In the genomic region with DNA sequence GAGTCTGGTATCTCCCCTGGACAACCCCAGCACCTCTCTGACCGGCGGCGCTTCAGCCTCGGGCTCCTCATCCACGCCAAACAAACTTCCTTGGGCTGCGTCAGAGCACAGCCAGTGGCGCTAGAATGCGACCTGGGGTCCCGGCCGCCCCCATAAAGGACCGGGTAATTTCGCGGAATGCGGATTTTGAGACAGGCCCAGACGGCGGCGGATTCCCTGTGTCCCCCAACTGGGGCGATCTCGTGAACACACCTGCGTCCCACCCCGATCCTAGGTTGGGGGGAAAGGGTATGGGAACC, we compare ENCODE assay signal across 10 cellular contexts. TPM values are rescaled to one million over a fixed set of nuclear protein-coding genes. Genes with fewer than 3 reads are reported as not detected.
DNase-seq lines count a peak whose midpoint lies in the region; ATAC-seq and TF ChIP-seq lines count a peak whose summit lies in the region.
"Had no signal": no experiment of that assay in that cellular context is flagged by ENCODE, and none has a peak within 500 bp of the region (broad histone marks: within the 10 kb centered on the region; RNA-seq: fewer than 3 reads in every experiment).

No MANE protein-coding gene starts in this region.

- H3K27ac ChIP-seq in effector memory CD4-positive, alpha-beta T cell (ENCODE audit: insufficient read depth, low read length, poor library complexity, severe bottlenecking), result no peak overlapping the region
- no peak overlapping the region for H3K27ac ChIP-seq in naive thymus-derived CD4-positive, alpha-beta T cell (ENCODE audit: low read depth, low read length)

- peaks cover 0 to 10% (median 0%) of the 10 kb centered on the region in 5 donors for H3K36me3 Mint-ChIP-seq in naive thymus-derived CD4-positive, alpha-beta T cell

- H3K36me3 ChIP-seq in Loucy (ENCODE audit: insufficient read depth, low read length), result no peaks in the 10 kb centered on the region; the same call in 1 of the 2 replicates
- no peaks in the 10 kb centered on the region for H3K36me3 ChIP-seq in effector memory CD4-positive, alpha-beta T cell (ENCODE audit: control insufficient read depth, insufficient read depth, low read length)
- no peaks in the 10 kb centered on the region for H3K36me3 ChIP-seq in naive thymus-derived CD4-positive, alpha-beta T cell (ENCODE audit: control insufficient read depth in 2 of 3, insufficient read depth in 3 of 3, low read length in 3 of 3)

- H3K27me3 Mint-ChIP-seq in naive thymus-derived CD4-positive, alpha-beta T cell, result peaks cover 11 to 79% (median 16%) of the 10 kb centered on the region in 5 donors

- no peak for TF ChIP-seq CTCF in Loucy (conservative IDR thresholded peaks at IDR 0.05; ENCODE audit: low read length)

- H4K20me1 ChIP-seq in Loucy (ENCODE audit: insufficient read depth, low read length, poor library complexity, severe bottlenecking), result peaks cover 44% of the 10 kb centered on the region

- H3K79me2 ChIP-seq in Loucy (ENCODE audit: insufficient read depth, low read length), result peaks cover 82% of the 10 kb centered on the region

- H3K4me3 Mint-ChIP-seq in naive thymus-derived CD4-positive, alpha-beta T cell, result peak overlapping the region; percentile 90 to 96 (median 92)

- H3K4me2 ChIP-seq in Loucy (ENCODE audit: low read depth, low read length, poor library complexity, severe bottlenecking), result peak overlapping the region; percentile 97

- H3F3A ChIP-seq in Loucy (ENCODE audit: low read depth), result no peaks in the 10 kb centered on the region

- H3K9me2 ChIP-seq in Loucy (replicated peaks; ENCODE audit: low read depth, low read length), result no peaks in the 10 kb centered on the region

- peak overlapping the region; percentile 99 for H3K4me3 ChIP-seq in Loucy (ENCODE audit: low read length, poor library complexity, severe bottlenecking)
- peak overlapping the region; percentile 58 for H3K4me3 ChIP-seq in effector memory CD4-positive, alpha-beta T cell (ENCODE audit: insufficient read depth, low read depth, low read length, poor library complexity, severe bottlenecking)
- H3K4me3 ChIP-seq in naive thymus-derived CD4-positive, alpha-beta T cell (ENCODE audit: low read length), result peak overlapping the region; percentile 64

- H3K9ac ChIP-seq in Loucy (ENCODE audit: low read depth, low read length, poor library complexity, severe bottlenecking), result peak overlapping the region; percentile 82

- H3K27ac Mint-ChIP-seq in naive thymus-derived CD4-positive, alpha-beta T cell, result peak overlapping the region in 2 of 9 donors; percentile 51 to 78

- no peaks in the 10 kb centered on the region for H3K27me3 ChIP-seq in Loucy (ENCODE audit: insufficient read depth, low read length, poor library complexity, severe bottlenecking)
- H3K27me3 ChIP-seq in effector memory CD4-positive, alpha-beta T cell (replicated peaks; ENCODE audit: control insufficient read depth, insufficient read depth, low read length, poor library complexity, severe bottlenecking), result peaks cover 13% of the 10 kb centered on the region
- H3K27me3 ChIP-seq in naive thymus-derived CD4-positive, alpha-beta T cell (ENCODE audit: control insufficient read depth in 2 of 2, insufficient read depth in 2 of 2, low read length in 2 of 2), result peaks cover 2 to 9% of the 10 kb centered on the region in 2 donors

- H3K9me3 Mint-ChIP-seq in naive thymus-derived CD4-positive, alpha-beta T cell, result no peaks in the 10 kb centered on the region

- POLR2A ChIA-PET in naive thymus-derived CD4-positive, alpha-beta T cell (lab: Charles Lee), result no interaction called here

- H3K4me1 Mint-ChIP-seq in naive thymus-derived CD4-positive, alpha-beta T cell, result peaks cover 6 to 46% (median 25%) of the 10 kb centered on the region in 7 donors

- DNase-seq in AG08396 (ENCODE audit: low spot score), result peak; percentile 34
- DNase-seq in effector memory CD4-positive, alpha-beta T cell, result no peak
- DNase-seq in naive thymus-derived CD4-positive, alpha-beta T cell, result no peak
- DNase-seq in AML-193 (lab: John Stamatoyannopoulos, UW), result no peak
- DNase-seq in germinal center (ENCODE audit: low spot score), result no peak
- no peak for DNase-seq in EL
- DNase-seq: effector CD4-positive, alpha-beta T cell; NCI-H1436 treated with DMSO at 0.1 percent for 48 hours had no signal

- peaks cover 61% of the 10 kb centered on the region for H3K4me1 ChIP-seq in Loucy (ENCODE audit: insufficient read depth, low read length, poor library complexity, severe bottlenecking)
- H3K4me1 ChIP-seq in effector memory CD4-positive, alpha-beta T cell (ENCODE audit: control insufficient read depth, insufficient read depth, low read length, poor library complexity, severe bottlenecking), result peaks cover 27% of the 10 kb centered on the region
- H3K4me1 ChIP-seq in naive thymus-derived CD4-positive, alpha-beta T cell (ENCODE audit: control insufficient read depth in 2 of 2, insufficient read depth in 2 of 2, low read length in 2 of 2), result peaks cover 20 to 29% of the 10 kb centered on the region in 2 donors

- CTCF ChIA-PET in naive thymus-derived CD4-positive, alpha-beta T cell (lab: Charles Lee), result no interaction called here

- H2AFZ ChIP-seq in Loucy (ENCODE audit: low read length), result no peak overlapping the region; the same call in 1 of the 2 replicates

- intact Hi-C loops in naive thymus-derived CD4-positive, alpha-beta T cell (cut with micrococcal nuclease), result loop anchor here (1.0 to 5.0 kb wide), 6 partner anchors 15 to 1880 kb away; partner anchors contain the start of genes TREML2 (in 2 of the 2), ABCC10 (in 1 of the 2), NFYA (in 1 of the 2) and OARD1 (in 1 of the 2)

- H3K9me3 ChIP-seq in Loucy (ENCODE audit: insufficient read depth, low read depth, low read length), result no peaks in the 10 kb centered on the region
- no peaks in the 10 kb centered on the region for H3K9me3 ChIP-seq in effector memory CD4-positive, alpha-beta T cell (ENCODE audit: control insufficient read depth, low read length)
- no peaks in the 10 kb centered on the region for H3K9me3 ChIP-seq in naive thymus-derived CD4-positive, alpha-beta T cell (ENCODE audit: control insufficient read depth in 2 of 3, low read length in 3 of 3)

- no peak for ATAC-seq in naive thymus-derived CD4-positive, alpha-beta T cell
- no peak for ATAC-seq in GM18870 (IDR thresholded peaks at IDR 0.05; ENCODE audit: unreplicated experiment)

RNA-seq across cellular contexts. Expression of gene FOXP4, which starts 1.6 kb away (rescaled TPM):
- 1 to 10 TPM; 3.1 to 7.6 (median 4.9) TPM for total RNA-seq in naive thymus-derived CD4-positive, alpha-beta T cell
- under 1 TPM; 0.07 to 0.21 TPM for polyA plus RNA-seq in naive thymus-derived CD4-positive, alpha-beta T cell
